29 cellular contexts compared by ENCODE assay signal in the genomic region with DNA sequence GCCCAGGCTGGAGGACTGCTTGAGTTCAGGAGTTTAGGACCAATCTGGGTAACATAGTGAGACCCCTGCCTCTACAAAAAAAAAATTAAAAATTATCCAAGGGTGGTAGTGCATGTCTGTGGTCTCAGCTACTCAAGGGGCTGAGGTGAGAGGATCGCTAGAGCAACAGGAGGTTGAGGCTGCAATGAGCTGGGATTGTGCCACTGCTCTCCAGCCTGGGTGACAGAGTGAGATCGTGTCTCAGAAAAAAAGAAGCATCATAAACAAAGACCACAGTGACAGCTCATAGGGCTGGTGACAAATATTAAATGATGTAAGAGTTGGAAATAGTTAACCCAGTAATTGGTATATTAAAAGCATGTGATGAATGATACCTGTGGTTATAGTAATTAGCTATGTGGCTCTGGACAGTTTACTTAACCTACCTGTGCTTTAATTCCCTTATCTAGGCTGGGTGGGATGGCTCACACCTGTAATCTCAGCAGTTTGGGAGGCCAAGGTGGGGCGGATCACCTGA.
"Had no signal": no experiment of that assay in that cellular context is flagged by ENCODE, and none has a peak within 500 bp of the region (broad histone marks: within the 10 kb centered on the region; RNA-seq: fewer than 3 reads in every experiment).

No MANE protein-coding gene starts in this region.

- H3K27ac Mint-ChIP-seq: activated CD4-positive, alpha-beta T cell treated with anti-CD3 and anti-CD28 coated beads, Interleukin-2, amount 10 ng/mL, durations not matched to agents 24 days and 14 days; activated CD8-positive, alpha-beta T cell treated with anti-CD3 and anti-CD28 coated beads for 36 hours; activated naive CD4-positive, alpha-beta T cell treated with anti-CD3 and anti-CD28 coated beads for 36 hours; activated naive CD4-positive, alpha-beta T cell treated with anti-CD3 and anti-CD28 coated beads, Interleukin-2, amount 50 U/mL, for 72 hours; activated T-cell treated with anti-CD3 and anti-CD28 coated beads, Interleukin-2, amount 50 U/mL, for 24 hours; activated T-helper 1 cell treated with anti-CD3 and anti-CD28 coated beads, Interleukin-12 subunit alpha, Interleukin-12 subunit beta, Interleukin-2, Interleukin-4 antibody, amounts not matched to agents 30 ng/mL and 10 ng/mL and 1 ng/mL, durations not matched to agents 14 hours and 24 hours and 36 hours; brain; T-helper 1 cell treated with Interleukin-12 subunit alpha and Interleukin-12 subunit beta and Interleukin-4 antibody, amounts not matched to agents 30 μg/mL and 1 μg/mL, for 36 hours; T-helper 2 cell treated with Interferon-gamma antibody and Interleukin-4, amounts not matched to agents 5 μg/mL and 100 μg/mL, for 36 hours had no signal

- H3K27me3 ChIP-seq: MG63, SJCRH30 had no signal

- DNase-seq: activated CD4-positive, alpha-beta T cell treated with anti-CD3 and anti-CD28 coated beads, Interleukin-2, amount 10 ng/mL, durations not matched to agents 24 days and 14 days; activated CD4-positive, alpha-beta T cell treated with anti-CD3 and anti-CD28 coated beads, Interleukin-2, amount 50 U/mL, for 4 hours; activated CD8-positive, alpha-beta T cell treated with anti-CD3 and anti-CD28 coated beads for 36 hours; activated gamma-delta T cell treated with Interleukin-2 at 50 U/mL for 16 hours; activated naive CD4-positive, alpha-beta T cell treated with anti-CD3 and anti-CD28 coated beads for 36 hours; activated T-cell treated with anti-CD3 and anti-CD28 coated beads, Interleukin-2, amount 50 U/mL, for 24 hours; adrenal gland; caudate nucleus; cerebellar nuclear complex; Karpas-422; KBM-7; MG63; NCI-H1048; NCI-H1105 treated with DMSO at 0.1 percent for 48 hours; NCI-H1436; NCI-H1694; NCI-H2081 treated with DMSO at 0.1 percent for 48 hours; NCI-H226; NCI-H446 treated with DMSO at 0.1 percent for 48 hours; NCI-H524 treated with DMSO at 0.1 percent for 48 hours; PC-9; SHP77; SJCRH30 had no signal

- ATAC-seq: activated CD8-positive, alpha-beta T cell treated with anti-CD3 and anti-CD28 coated beads for 36 hours; activated naive CD4-positive, alpha-beta T cell treated with anti-CD3 and anti-CD28 coated beads, Interleukin-2, amount 50 U/mL, for 72 hours had no signal

- H3K4me3 Mint-ChIP-seq: activated CD4-positive, alpha-beta T cell treated with anti-CD3 and anti-CD28 coated beads, Interleukin-2, amount 10 ng/mL, durations not matched to agents 24 days and 14 days; activated CD8-positive, alpha-beta T cell treated with anti-CD3 and anti-CD28 coated beads for 36 hours; activated naive CD4-positive, alpha-beta T cell treated with anti-CD3 and anti-CD28 coated beads for 36 hours; activated T-cell treated with anti-CD3 and anti-CD28 coated beads, Interleukin-2, amount 50 U/mL, for 24 hours; activated T-helper 1 cell treated with anti-CD3 and anti-CD28 coated beads, Interleukin-12 subunit alpha, Interleukin-12 subunit beta, Interleukin-2, Interleukin-4 antibody, amounts not matched to agents 30 ng/mL and 10 ng/mL and 1 ng/mL, durations not matched to agents 14 hours and 24 hours and 36 hours; brain; T-helper 1 cell treated with Interleukin-12 subunit alpha and Interleukin-12 subunit beta and Interleukin-4 antibody, amounts not matched to agents 30 μg/mL and 1 μg/mL, for 36 hours; T-helper 2 cell treated with Interferon-gamma antibody and Interleukin-4, amounts not matched to agents 5 μg/mL and 100 μg/mL, for 36 hours had no signal

- H3K36me3 Mint-ChIP-seq: activated naive CD4-positive, alpha-beta T cell treated with anti-CD3 and anti-CD28 coated beads, Interleukin-2, amount 50 U/mL, for 72 hours; brain had no signal

- H3K9me3 Mint-ChIP-seq: activated CD4-positive, alpha-beta T cell treated with anti-CD3 and anti-CD28 coated beads, Interleukin-2, amount 10 ng/mL, durations not matched to agents 24 days and 14 days; activated CD8-positive, alpha-beta T cell treated with anti-CD3 and anti-CD28 coated beads for 36 hours; activated naive CD4-positive, alpha-beta T cell treated with anti-CD3 and anti-CD28 coated beads for 36 hours; activated naive CD4-positive, alpha-beta T cell treated with anti-CD3 and anti-CD28 coated beads, Interleukin-2, amount 50 U/mL, for 72 hours; activated T-cell treated with anti-CD3 and anti-CD28 coated beads, Interleukin-2, amount 50 U/mL, for 24 hours; activated T-helper 1 cell treated with anti-CD3 and anti-CD28 coated beads, Interleukin-12 subunit alpha, Interleukin-12 subunit beta, Interleukin-2, Interleukin-4 antibody, amounts not matched to agents 30 ng/mL and 10 ng/mL and 1 ng/mL, durations not matched to agents 14 hours and 24 hours and 36 hours; T-helper 1 cell treated with Interleukin-12 subunit alpha and Interleukin-12 subunit beta and Interleukin-4 antibody, amounts not matched to agents 30 μg/mL and 1 μg/mL, for 36 hours; T-helper 2 cell treated with Interferon-gamma antibody and Interleukin-4, amounts not matched to agents 5 μg/mL and 100 μg/mL, for 36 hours had no signal

- H3K4me1 ChIP-seq: adrenal gland had no signal

- H3K4me3 ChIP-seq: adrenal gland, MG63, PC-9, SJCRH30, SK-N-MC had no signal

- H3K27ac ChIP-seq: adrenal gland, PC-9, SJCRH30, SK-N-MC had no signal

- H3K9me3 ChIP-seq: adrenal gland, MG63, SJCRH30 had no signal

- H3K36me3 ChIP-seq: adrenal gland, MG63, SJCRH30 had no signal

- H3K27me3 Mint-ChIP-seq: activated CD4-positive, alpha-beta T cell treated with anti-CD3 and anti-CD28 coated beads, Interleukin-2, amount 10 ng/mL, durations not matched to agents 24 days and 14 days; activated CD8-positive, alpha-beta T cell treated with anti-CD3 and anti-CD28 coated beads for 36 hours had no signal

- H3K4me1 Mint-ChIP-seq: activated CD4-positive, alpha-beta T cell treated with anti-CD3 and anti-CD28 coated beads, Interleukin-2, amount 10 ng/mL, durations not matched to agents 24 days and 14 days had no signal
